ENCODE assay signal across 25 cellular contexts in genomic region chr2:129797489-129798300, GRCh38.
"Had no signal": no experiment of that assay in that cellular context is flagged by ENCODE, and none has a peak within 500 bp of the region (broad histone marks: within the 10 kb centered on the region; RNA-seq: fewer than 3 reads in every experiment).

No MANE protein-coding gene starts in this region.

- DNase-seq: activated CD4-positive, alpha-beta memory T cell treated with anti-CD3 and anti-CD28 coated beads for 36 hours; activated CD4-positive, alpha-beta T cell treated with anti-CD3 and anti-CD28 coated beads, Interleukin-2, amount 10 ng/mL, durations not matched to agents 7 days and 5 days; activated CD4-positive, CD25-positive, alpha-beta regulatory T cell; activated CD8-positive, alpha-beta memory T cell treated with anti-CD3 and anti-CD28 coated beads for 24 hours; activated T-cell treated with anti-CD3 and anti-CD28 coated beads for 4 hours; activated T-cell treated with anti-CD3 and anti-CD28 coated beads, Interleukin-2, amount 50 U/mL, for 72 hours; aorta; MG63; NCI-H1105; NCI-H1436; NCI-H1694 treated with DMSO at 0.1 percent for 48 hours; NCI-H2029 treated with DMSO at 0.1 percent for 48 hours; NCI-H510A; NCI-H526 treated with DMSO at 0.1 percent for 48 hours; NCI-H82; OCI-M1; RPMI8226; SJCRH30; SK-N-SH; T-helper 1 cell had no signal

- H3K4me1 Mint-ChIP-seq: activated CD4-positive, alpha-beta T cell treated with anti-CD3 and anti-CD28 coated beads, Interleukin-2, amount 10 ng/mL, durations not matched to agents 7 days and 5 days; activated naive CD4-positive, alpha-beta T cell treated with anti-CD3 and anti-CD28 coated beads, Interleukin-2, amount 50 U/mL, for 24 hours had no signal

- H3K27ac ChIP-seq: breast epithelium, SJCRH30, VCaP had no signal

- H3K4me3 Mint-ChIP-seq: activated CD4-positive, alpha-beta memory T cell treated with anti-CD3 and anti-CD28 coated beads for 36 hours; activated CD4-positive, alpha-beta T cell treated with anti-CD3 and anti-CD28 coated beads, Interleukin-2, amount 10 ng/mL, durations not matched to agents 7 days and 5 days; activated naive CD4-positive, alpha-beta T cell treated with anti-CD3 and anti-CD28 coated beads, Interleukin-2, amount 50 U/mL, for 24 hours; activated T-cell treated with anti-CD3 and anti-CD28 coated beads, Interleukin-2, amount 50 U/mL, for 72 hours had no signal

- H3K9me3 ChIP-seq: breast epithelium, MG63, SJCRH30, SK-N-SH had no signal

- H3K4me3 ChIP-seq: breast epithelium, MG63, SJCRH30 had no signal

- H3K4me1 ChIP-seq: breast epithelium, SJCRH30 had no signal

- H3K36me3 ChIP-seq: breast epithelium, MG63, SJCRH30 had no signal

- H3K36me3 Mint-ChIP-seq: activated CD4-positive, alpha-beta memory T cell treated with anti-CD3 and anti-CD28 coated beads for 36 hours; activated naive CD4-positive, alpha-beta T cell treated with anti-CD3 and anti-CD28 coated beads, Interleukin-2, amount 50 U/mL, for 24 hours had no signal

- H3K9me3 Mint-ChIP-seq: activated CD4-positive, alpha-beta memory T cell treated with anti-CD3 and anti-CD28 coated beads for 36 hours; activated CD4-positive, alpha-beta T cell treated with anti-CD3 and anti-CD28 coated beads, Interleukin-2, amount 10 ng/mL, durations not matched to agents 7 days and 5 days; activated naive CD4-positive, alpha-beta T cell treated with anti-CD3 and anti-CD28 coated beads, Interleukin-2, amount 50 U/mL, for 24 hours; activated T-cell treated with anti-CD3 and anti-CD28 coated beads, Interleukin-2, amount 50 U/mL, for 72 hours had no signal

- H3K27ac Mint-ChIP-seq: activated CD4-positive, alpha-beta memory T cell treated with anti-CD3 and anti-CD28 coated beads for 36 hours; activated CD4-positive, alpha-beta T cell treated with anti-CD3 and anti-CD28 coated beads, Interleukin-2, amount 10 ng/mL, durations not matched to agents 7 days and 5 days; activated naive CD4-positive, alpha-beta T cell treated with anti-CD3 and anti-CD28 coated beads, Interleukin-2, amount 50 U/mL, for 24 hours; activated T-cell treated with anti-CD3 and anti-CD28 coated beads, Interleukin-2, amount 50 U/mL, for 72 hours had no signal

- ATAC-seq: activated T-cell treated with anti-CD3 and anti-CD28 coated beads, Interleukin-2, amount 50 U/mL, for 72 hours; Panc1; Right ventricle myocardium inferior had no signal

- H3K27me3 Mint-ChIP-seq: activated CD4-positive, alpha-beta memory T cell treated with anti-CD3 and anti-CD28 coated beads for 36 hours; activated naive CD4-positive, alpha-beta T cell treated with anti-CD3 and anti-CD28 coated beads, Interleukin-2, amount 50 U/mL, for 24 hours had no signal
